In the genomic region with DNA sequence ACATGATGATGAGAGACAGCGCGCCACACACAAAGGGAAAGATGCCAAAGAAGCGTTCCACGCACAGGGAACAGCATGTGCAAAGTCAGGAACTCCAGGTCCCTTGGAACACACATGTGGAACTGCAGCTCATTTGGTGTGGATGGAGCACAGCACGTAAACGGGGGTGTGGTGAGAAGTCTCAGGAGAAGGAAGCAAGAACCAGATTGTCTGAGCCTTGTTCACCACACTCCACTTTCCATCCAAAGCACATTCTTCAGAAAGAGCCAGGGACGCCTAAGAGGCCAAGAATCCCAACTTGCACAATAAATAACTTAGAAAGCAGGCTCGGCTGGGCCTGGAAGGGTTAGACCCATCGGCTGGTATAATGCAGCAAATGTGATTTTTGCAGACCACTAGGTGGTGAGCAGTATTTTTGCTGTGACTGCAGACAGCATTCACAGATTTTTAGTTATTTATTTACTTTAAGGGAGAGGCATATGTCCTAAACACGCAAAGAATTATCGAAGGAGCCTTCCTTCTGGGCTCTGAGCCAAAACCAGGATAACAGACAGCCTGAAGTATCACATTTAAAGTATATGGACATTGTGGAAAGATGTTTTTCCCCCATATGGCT, we compare ENCODE assay signal across 8 cellular contexts. TPM values are rescaled to one million over a fixed set of nuclear protein-coding genes. Genes with fewer than 3 reads are reported as not detected.
A peak's percentile ranks its signal among the peaks of the same experiment; 100 is the strongest.
DNase-seq lines count a peak whose midpoint lies in the region; ATAC-seq and TF ChIP-seq lines count a peak whose summit lies in the region.

No MANE protein-coding gene starts in this region.

- intact Hi-C loops in psoas muscle (cut with DNase I): no loop called here

- no peak overlapping the region for H3K4me3 ChIP-seq in foreskin fibroblast (ENCODE audit: low read depth in 1 of 2, low read length in 2 of 2)
- H3K4me3 ChIP-seq in psoas muscle: no peak overlapping the region

- no peaks in the 10 kb centered on the region for H3K27me3 ChIP-seq in psoas muscle (ENCODE audit: insufficient read depth in 3 of 3, low read length in 2 of 3)

- H3K4me1 ChIP-seq in psoas muscle: peaks cover 65% of the 10 kb centered on the region

- H3K36me3 Mint-ChIP-seq in activated naive CD4-positive, alpha-beta T cell treated with anti-CD3 and anti-CD28 coated beads, Interleukin-2, amount 50 U/mL, for 72 hours: no peaks in the 10 kb centered on the region

- H3K27ac Mint-ChIP-seq in activated naive CD4-positive, alpha-beta T cell treated with anti-CD3 and anti-CD28 coated beads, Interleukin-2, amount 50 U/mL, for 72 hours: peak overlapping the region; percentile 30 to 89

- no peak for DNase-seq in activated naive CD4-positive, alpha-beta T cell treated with anti-CD3 and anti-CD28 coated beads, Interleukin-2, amount 50 U/mL, for 72 hours (ENCODE audit: low spot score in 2 of 2)
- no peak for DNase-seq in activated naive CD4-positive, alpha-beta T cell (lab: John Stamatoyannopoulos, UW)
- DNase-seq in T1000 (lab: John Stamatoyannopoulos, UW): peak; percentile 37
- DNase-seq in foreskin fibroblast: peak; percentile 95 to 97
- peak; percentile 68 to 84 for DNase-seq in psoas muscle
- no peak for DNase-seq in SW 1271 (lab: John Stamatoyannopoulos, UW)
- no peak for DNase-seq in NCI-H1105 (lab: John Stamatoyannopoulos, UW)
- no peak for DNase-seq in activated CD8-positive, alpha-beta memory T cell treated with anti-CD3 and anti-CD28 coated beads, Interleukin-2, amount 50 U/mL, for 4 hours

- peak; percentile 44 for TF ChIP-seq CTCF in foreskin fibroblast (IDR thresholded peaks at IDR 0.05; ENCODE audit: low read depth, low read length)
- TF ChIP-seq CTCF in psoas muscle (IDR thresholded peaks at IDR 0.05): peak; percentile 11

- H3K9me3 Mint-ChIP-seq in activated naive CD4-positive, alpha-beta T cell treated with anti-CD3 and anti-CD28 coated beads, Interleukin-2, amount 50 U/mL, for 72 hours: no peaks in the 10 kb centered on the region

- no peak for ATAC-seq in activated naive CD4-positive, alpha-beta T cell treated with anti-CD3 and anti-CD28 coated beads, Interleukin-2, amount 50 U/mL, for 72 hours
- ATAC-seq in psoas muscle: peak in 3 of 4 donors; percentile 23 to 26 (median 25)

- 44 to 64% (median 54%) methylated on average over 11 of the region's 11 CpGs for WGBS in psoas muscle, 3 donors

- H3K27ac ChIP-seq in psoas muscle: peak overlapping the region; percentile 90

- H3K9me3 ChIP-seq in psoas muscle: no peaks in the 10 kb centered on the region

- no peaks in the 10 kb centered on the region for H3K36me3 ChIP-seq in psoas muscle (ENCODE audit: insufficient read depth in 1 of 2, low read depth in 1 of 2)

RNA-seq across cellular contexts. Expression of gene ASCC1, which starts 27.9 kb away (rescaled TPM):
- total RNA-seq in activated naive CD4-positive, alpha-beta T cell treated with anti-CD3 and anti-CD28 coated beads, Interleukin-2, amount 50 U/mL, for 72 hours: 10 to 100 TPM; 65.5 to 87.6 TPM
- 10 to 100 TPM; 15.3 to 22.4 (median 19.4) TPM for total RNA-seq in psoas muscle
- polyA plus RNA-seq in psoas muscle: 10 to 100 TPM; 17.9 to 37.0 (median 19.3) TPM

RNA-seq across cellular contexts. Expression of gene ANAPC16, which starts 28.1 kb away (rescaled TPM):
- 100 to 1,000 TPM in 1 of 2 donors, 10 to 100 TPM in 1; 88.2 to 107 TPM for total RNA-seq in activated naive CD4-positive, alpha-beta T cell treated with anti-CD3 and anti-CD28 coated beads, Interleukin-2, amount 50 U/mL, for 72 hours
- total RNA-seq in psoas muscle: 100 to 1,000 TPM in 3 of 4 donors, 10 to 100 TPM in 1; 80.3 to 144 (median 119) TPM
- polyA plus RNA-seq in psoas muscle: 100 to 1,000 TPM in 2 of 3 donors, 10 to 100 TPM in 1; 60.1 to 184 (median 167) TPM

RNA-seq across cellular contexts. Expression of gene DDIT4, which starts 29.8 kb away (rescaled TPM):
- 1,000 to 10,000 TPM; 1,025 to 1,076 TPM for total RNA-seq in activated naive CD4-positive, alpha-beta T cell treated with anti-CD3 and anti-CD28 coated beads, Interleukin-2, amount 50 U/mL, for 72 hours
- total RNA-seq in psoas muscle: 100 to 1,000 TPM in 1 of 4 donors, 10 to 100 TPM in 3; 16.1 to 220 (median 65.4) TPM
- polyA plus RNA-seq in psoas muscle: 100 to 1,000 TPM; 114 to 744 (median 487) TPM

Comparison
In these comparisons a context has a peak if more than half of its experiments do, and no peak if none do; other contexts are left out.
1. ATAC-seq: peak in psoas muscle (3 of 4); none in activated naive CD4-positive, alpha-beta T cell treated with anti-CD3 and anti-CD28 coated beads, Interleukin-2, amount 50 U/mL, for 72 hours (0 of 2).
2. DNase-seq: peak in T1000 (single experiment), foreskin fibroblast (2 of 2) and psoas muscle (2 of 2); none in activated naive CD4-positive, alpha-beta T cell treated with anti-CD3 and anti-CD28 coated beads, Interleukin-2, amount 50 U/mL, for 72 hours (0 of 2), activated naive CD4-positive, alpha-beta T cell (0 of 4), SW 1271 (0 of 2), NCI-H1105 (single experiment) and activated CD8-positive, alpha-beta memory T cell treated with anti-CD3 and anti-CD28 coated beads, Interleukin-2, amount 50 U/mL, for 4 hours (single experiment).
3. RNA of gene DDIT4, which starts 29.8 kb away (total RNA-seq): 1,025 to 1,076 TPM in activated naive CD4-positive, alpha-beta T cell treated with anti-CD3 and anti-CD28 coated beads, Interleukin-2, amount 50 U/mL, for 72 hours; 16.1 to 220 TPM in psoas muscle; every median in the first group is over 4 times any median in the second.